ENCODE assay signal across 8 cellular contexts in the genomic region with DNA sequence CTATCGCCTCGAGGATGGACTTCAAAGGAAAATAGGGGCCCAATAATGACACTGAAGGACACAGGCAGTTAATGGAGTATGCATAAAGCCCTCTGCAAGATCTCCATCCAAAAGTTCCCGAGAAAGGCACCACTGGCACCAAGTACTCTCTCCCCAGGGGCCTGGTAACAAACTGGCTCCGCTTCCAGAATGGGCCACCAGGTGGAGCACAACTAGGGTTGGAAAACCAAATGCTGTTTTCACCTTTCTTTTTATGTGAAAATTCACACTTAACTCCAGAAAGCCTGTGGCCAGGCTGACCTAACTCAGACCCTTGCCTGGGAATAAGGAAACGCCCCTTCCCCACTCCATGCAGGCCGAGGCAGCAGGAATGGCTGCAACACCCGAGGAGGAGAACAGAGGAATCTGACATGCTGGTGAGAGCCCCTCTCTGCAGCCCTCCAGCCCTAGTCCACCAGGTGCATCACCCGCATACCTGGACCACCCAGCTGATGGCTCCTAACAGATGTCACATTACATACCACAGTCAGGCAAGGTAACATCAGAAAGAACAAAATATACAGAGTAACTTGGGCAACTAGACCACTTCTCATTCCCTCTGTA. TPM values are rescaled to one million over a fixed set of nuclear protein-coding genes. Genes with fewer than 3 reads are reported as not detected.
A peak's percentile ranks its signal among the peaks of the same experiment; 100 is the strongest.
DNase-seq lines count a peak whose midpoint lies in the region; ATAC-seq and TF ChIP-seq lines count a peak whose summit lies in the region.

No MANE protein-coding gene starts in this region.

- TF ChIP-seq CTCF in C4-2B (conservative IDR thresholded peaks at IDR 0.05) (peak; percentile 94), HEK293 (tag by site-specific recombination; IDR thresholded peaks at IDR 0.05) (peak; percentile 54; the same call in 1 of the 2 replicates), progenitor cell of endocrine pancreas (IDR thresholded peaks at IDR 0.05; ENCODE audit: unreplicated experiment) (peak; percentile 90)

- H3K27me3 ChIP-seq in SJSA1 (replicated peaks), result no peaks in the 10 kb centered on the region

- CTCF ChIA-PET in HEK293 (lab: Yijun Ruan, JAX), result interaction anchor here (0.6 to 3.5 kb wide), 25 partner anchors 9 to 819 kb away, joined by 3 to 32 read pairs (median 5); partner anchors contain the start of gene UBAC1

- DNase-seq in SJSA1 (ENCODE audit: low read depth in 1 of 2, low spot score in 2 of 2) (peak; percentile 35 to 58), head of caudate nucleus (peak in 41 of 42 donors; percentile 55 to 93 (median 81)), progenitor cell of endocrine pancreas (ENCODE audit: low spot score, unreplicated experiment) (peak; percentile 69)
- peak; percentile 80 for DNase-seq in activated naive CD4-positive, alpha-beta T cell treated with Interleukin-2 at 50 U/mL for 16 hours

- H3K4me1 ChIP-seq in HEK293 (ENCODE audit: control insufficient read depth, insufficient read depth, low read length) (no peaks in the 10 kb centered on the region), SJSA1 (replicated peaks) (no peaks in the 10 kb centered on the region)

- H3K9me3 ChIP-seq in HEK293 (ENCODE audit: control insufficient read depth, insufficient read depth, low read depth, low read length) (no peaks in the 10 kb centered on the region), SJSA1 (replicated peaks) (no peaks in the 10 kb centered on the region)

- peaks cover under 1% of the 10 kb centered on the region for H3K9me3 Mint-ChIP-seq in progenitor cell of endocrine pancreas (ENCODE audit: low read depth)

- H3K4me3 Mint-ChIP-seq in progenitor cell of endocrine pancreas (ENCODE audit: low read depth), result no peak overlapping the region

- H3K27ac ChIP-seq in C4-2B, result no peak overlapping the region
- H3K27ac ChIP-seq in HEK293 (ENCODE audit: extremely low read depth, low read depth, low read length), result no peak overlapping the region
- no peak overlapping the region for H3K27ac ChIP-seq in SJSA1

- peaks cover 0 to 21% of the 10 kb centered on the region in 2 experiments; a peak in 2 of 3 replicates for H3K36me3 ChIP-seq in HEK293 (ENCODE audit: control insufficient read depth in 2 of 2, insufficient read depth in 1 of 2, low read length in 2 of 2)
- H3K36me3 ChIP-seq in SJSA1, result no peaks in the 10 kb centered on the region; the same call in 1 of the 2 replicates

- POLR2A ChIA-PET in HEK293 (lab: Yijun Ruan, JAX), result interaction anchor here (1.1 kb wide), 1 partner anchor 43 kb away, joined by 3 read pairs; the partner anchor contains the start of gene CAMSAP1

- H3K4me3 ChIP-seq in HEK293 (ENCODE audit: low read depth, low read length) (no peak overlapping the region), SJSA1 (no peak overlapping the region)

- H3K27ac Mint-ChIP-seq in progenitor cell of endocrine pancreas, result peak overlapping the region; percentile 63

- ATAC-seq in GM21576 (IDR thresholded peaks at IDR 0.05; ENCODE audit: unreplicated experiment), result no peak
- ATAC-seq in HG02840 (IDR thresholded peaks at IDR 0.05; ENCODE audit: low FRiP score, unreplicated experiment), result no peak

- peaks cover 8% of the 10 kb centered on the region for H3K36me3 Mint-ChIP-seq in progenitor cell of endocrine pancreas (ENCODE audit: insufficient read depth)

- H3K27me3 Mint-ChIP-seq in progenitor cell of endocrine pancreas, result no peaks in the 10 kb centered on the region

- intact Hi-C loops in head of caudate nucleus (cut with DNase I), result loop anchor here (2.0 kb wide), 1 partner anchor 42 kb away; the partner anchor contains the start of gene CAMSAP1

- H3K4me1 Mint-ChIP-seq in progenitor cell of endocrine pancreas (ENCODE audit: low read depth), result peaks cover 21% of the 10 kb centered on the region

TF ChIP-seq in HEK293, 187 proteins besides CTCF, POLR2A, EP300 and RAD21:
- TF ChIP-seq ZNF654 (tag by site-specific recombination; IDR thresholded peaks at IDR 0.05; ENCODE audit: low read depth) (peak; percentile 34), ZSCAN23 (tag by site-specific recombination; IDR thresholded peaks at IDR 0.05) (no peak), ZNF394 (tag by site-specific recombination; IDR thresholded peaks at IDR 0.05; ENCODE audit: borderline replicate concordance) (no peak), PRDM1 (tag by site-specific recombination; IDR thresholded peaks at IDR 0.05) (peak; percentile 61)
- TF ChIP-seq, protein P1, sequence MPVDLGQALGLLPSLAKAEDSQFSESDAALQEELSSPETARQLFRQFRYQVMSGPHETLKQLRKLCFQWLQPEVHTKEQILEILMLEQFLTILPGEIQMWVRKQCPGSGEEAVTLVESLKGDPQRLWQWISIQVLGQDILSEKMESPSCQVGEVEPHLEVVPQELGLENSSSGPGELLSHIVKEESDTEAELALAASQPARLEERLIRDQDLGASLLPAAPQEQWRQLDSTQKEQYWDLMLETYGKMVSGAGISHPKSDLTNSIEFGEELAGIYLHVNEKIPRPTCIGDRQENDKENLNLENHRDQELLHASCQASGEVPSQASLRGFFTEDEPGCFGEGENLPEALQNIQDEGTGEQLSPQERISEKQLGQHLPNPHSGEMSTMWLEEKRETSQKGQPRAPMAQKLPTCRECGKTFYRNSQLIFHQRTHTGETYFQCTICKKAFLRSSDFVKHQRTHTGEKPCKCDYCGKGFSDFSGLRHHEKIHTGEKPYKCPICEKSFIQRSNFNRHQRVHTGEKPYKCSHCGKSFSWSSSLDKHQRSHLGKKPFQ (tag by site-specific recombination; IDR thresholded peaks at IDR 0.05), result no peak
- TF ChIP-seq, protein P2, sequence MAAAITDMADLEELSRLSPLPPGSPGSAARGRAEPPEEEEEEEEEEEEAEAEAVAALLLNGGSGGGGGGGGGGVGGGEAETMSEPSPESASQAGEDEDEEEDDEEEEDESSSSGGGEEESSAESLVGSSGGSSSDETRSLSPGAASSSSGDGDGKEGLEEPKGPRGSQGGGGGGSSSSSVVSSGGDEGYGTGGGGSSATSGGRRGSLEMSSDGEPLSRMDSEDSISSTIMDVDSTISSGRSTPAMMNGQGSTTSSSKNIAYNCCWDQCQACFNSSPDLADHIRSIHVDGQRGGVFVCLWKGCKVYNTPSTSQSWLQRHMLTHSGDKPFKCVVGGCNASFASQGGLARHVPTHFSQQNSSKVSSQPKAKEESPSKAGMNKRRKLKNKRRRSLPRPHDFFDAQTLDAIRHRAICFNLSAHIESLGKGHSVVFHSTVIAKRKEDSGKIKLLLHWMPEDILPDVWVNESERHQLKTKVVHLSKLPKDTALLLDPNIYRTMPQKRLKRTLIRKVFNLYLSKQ (tag by site-specific recombination; IDR thresholded peaks at IDR 0.05; ENCODE audit: borderline replicate concordance), result no peak

RNA-seq across cellular contexts. Expression of gene CAMSAP1, which starts 42.8 kb away (rescaled TPM):
- 16.6 and 17.4 TPM in 2 replicates for total RNA-seq in SJSA1 (2014; rRNA removed; shearing (Covaris generic))
- total RNA-seq in progenitor cell of endocrine pancreas, result 80.6 and 82.2 TPM in 2 replicates
